8 cellular contexts compared by ENCODE assay signal in genomic region chr3:20185364-20185732, GRCh38. TPM values are rescaled to one million over a fixed set of nuclear protein-coding genes. Genes with fewer than 3 reads are reported as not detected.
DNase-seq lines count a peak whose midpoint lies in the region; ATAC-seq, FAIRE-seq and TF ChIP-seq lines count a peak whose summit lies in the region.

No MANE protein-coding gene starts in this region.

- CTCF ChIA-PET in PC-9 (lab: Charles Lee), result interaction anchor here (0.6 kb wide), 1 partner anchor 1038 kb away, joined by 5 read pairs; no protein-coding TSS in a partner anchor
- CTCF ChIA-PET in endothelial cell of umbilical vein (lab: Charles Lee), result no interaction called here

- ATAC-seq in activated naive CD8-positive, alpha-beta T cell treated with anti-CD3 and anti-CD28 coated beads, Interleukin-2, amount 10 ng/mL, durations not matched to agents 7 days and 5 days (ENCODE audit: low read depth), result peak; percentile 16
- peak; percentile 10 for ATAC-seq in HG02610 (IDR thresholded peaks at IDR 0.05; ENCODE audit: unreplicated experiment)
- no peak for ATAC-seq in stimulated activated memory B cell treated with anti-CD40 and anti-IgM and Interleukin-4, amounts not matched to agents 10 μg/mL and 1 μg/mL and 100 μg/mL, for 72 hours

- no peaks in the 10 kb centered on the region for H4K20me1 ChIP-seq in PC-9 (ENCODE audit: insufficient read depth)
- no peaks in the 10 kb centered on the region for H4K20me1 ChIP-seq in endothelial cell of umbilical vein (replicated peaks; ENCODE audit: control insufficient read depth, extremely low read depth, insufficient read depth, low read length)

- H3K9ac ChIP-seq in endothelial cell of umbilical vein (replicated peaks; ENCODE audit: extremely low read depth, insufficient read depth, low read length), result peak overlapping the region; percentile 96
- H3K9ac ChIP-seq in parathyroid adenoma, result no peak overlapping the region

- peaks cover 29% of the 10 kb centered on the region for H3K79me2 ChIP-seq in PC-9 (ENCODE audit: low read depth)
- peaks cover 24% of the 10 kb centered on the region for H3K79me2 ChIP-seq in endothelial cell of umbilical vein (ENCODE audit: control insufficient read depth, insufficient read depth, low read length)
- no peaks in the 10 kb centered on the region for H3K79me2 ChIP-seq in parathyroid adenoma

- no peak overlapping the region for H3K4me3 Mint-ChIP-seq in activated naive CD8-positive, alpha-beta T cell treated with anti-CD3 and anti-CD28 coated beads, Interleukin-2, amount 10 ng/mL, durations not matched to agents 7 days and 5 days
- H3K4me3 Mint-ChIP-seq in activated naive CD8-positive, alpha-beta T cell treated with anti-CD3 and anti-CD28 coated beads for 36 hours, result no peak overlapping the region
- no peak overlapping the region for H3K4me3 Mint-ChIP-seq in stimulated activated memory B cell treated with anti-CD40 and anti-IgM and Interleukin-4, amounts not matched to agents 10 μg/mL and 1 μg/mL and 100 μg/mL, for 72 hours

- intact Hi-C loops in PC-9 (cut with micrococcal nuclease; ENCODE audit: unreplicated experiment), result loop anchor here (1.0 to 10.0 kb wide), 2 partner anchors 131 to 241 kb away; partner anchors contain the start of gene RAB5A
- intact Hi-C loops in endothelial cell of umbilical vein (cut with micrococcal nuclease), result no loop called here

- H2AFZ ChIP-seq in PC-9 (peak overlapping the region; percentile 96), endothelial cell of umbilical vein (ENCODE audit: low read depth, low read length) (peak overlapping the region; percentile 97), parathyroid adenoma (peak overlapping the region; percentile 87)

- no peak for TF ChIP-seq POLR2A in endothelial cell of umbilical vein (IDR thresholded peaks at IDR 0.05; ENCODE audit: low read depth, low read length)

- H3K27ac ChIP-seq in PC-9, result peak overlapping the region; percentile 88
- peak overlapping the region; percentile 48 for H3K27ac ChIP-seq in endothelial cell of umbilical vein (ENCODE audit: insufficient read depth, low read depth, low read length)
- no peak overlapping the region for H3K27ac ChIP-seq in parathyroid adenoma

- H3K4me3 ChIP-seq in PC-9 (peak overlapping the region; percentile 93), endothelial cell of umbilical vein (replicated peaks in 1 of 3; ENCODE audit: insufficient read depth in 1 of 3, low read depth in 1 of 3, low read length in 3 of 3) (peak overlapping the region; percentile 75 to 93 (median 91)), parathyroid adenoma (ENCODE audit: low read depth, low read length) (peak overlapping the region; percentile 97)

- no peak overlapping the region for H3K27ac Mint-ChIP-seq in activated naive CD8-positive, alpha-beta T cell treated with anti-CD3 and anti-CD28 coated beads, Interleukin-2, amount 10 ng/mL, durations not matched to agents 7 days and 5 days
- H3K27ac Mint-ChIP-seq in activated naive CD8-positive, alpha-beta T cell treated with anti-CD3 and anti-CD28 coated beads for 36 hours, result no peak overlapping the region
- no peak overlapping the region for H3K27ac Mint-ChIP-seq in stimulated activated memory B cell treated with anti-CD40 and anti-IgM and Interleukin-4, amounts not matched to agents 10 μg/mL and 1 μg/mL and 100 μg/mL, for 72 hours

- H3K9me3 ChIP-seq in PC-9 (ENCODE audit: insufficient read depth, low read depth), result no peaks in the 10 kb centered on the region
- no peaks in the 10 kb centered on the region for H3K9me3 ChIP-seq in endothelial cell of umbilical vein (replicated peaks; ENCODE audit: control insufficient read depth, insufficient read depth, low read length)
- H3K9me3 ChIP-seq in parathyroid adenoma (ENCODE audit: control insufficient read depth, low read length), result no peaks in the 10 kb centered on the region

- H3K9me1 ChIP-seq in endothelial cell of umbilical vein (replicated peaks; ENCODE audit: control insufficient read depth, extremely low read depth, insufficient read depth, low read length), result no peaks in the 10 kb centered on the region

- TF ChIP-seq CTCF in PC-9 (conservative IDR thresholded peaks at IDR 0.05), result no peak
- TF ChIP-seq CTCF in endothelial cell of umbilical vein (IDR thresholded peaks at IDR 0.05; ENCODE audit: extremely low read depth in 1 of 2, insufficient read depth in 1 of 2, low read depth in 1 of 2, low read length in 2 of 2), result no peak
- no peak for TF ChIP-seq CTCF in parathyroid adenoma (IDR thresholded peaks at IDR 0.05)

- no peaks in the 10 kb centered on the region for H3K27me3 Mint-ChIP-seq in activated naive CD8-positive, alpha-beta T cell treated with anti-CD3 and anti-CD28 coated beads, Interleukin-2, amount 10 ng/mL, durations not matched to agents 7 days and 5 days
- H3K27me3 Mint-ChIP-seq in activated naive CD8-positive, alpha-beta T cell treated with anti-CD3 and anti-CD28 coated beads for 36 hours, result no peaks in the 10 kb centered on the region
- H3K27me3 Mint-ChIP-seq in stimulated activated memory B cell treated with anti-CD40 and anti-IgM and Interleukin-4, amounts not matched to agents 10 μg/mL and 1 μg/mL and 100 μg/mL, for 72 hours, result no peaks in the 10 kb centered on the region

- H3K4me1 ChIP-seq in PC-9 (replicated peaks; ENCODE audit: insufficient read depth) (peaks cover 27% of the 10 kb centered on the region), endothelial cell of umbilical vein (ENCODE audit: control insufficient read depth, extremely low read depth, insufficient read depth, low read length) (peaks cover 21% of the 10 kb centered on the region), parathyroid adenoma (peaks cover 12% of the 10 kb centered on the region)

- peaks cover 9% of the 10 kb centered on the region for H3K4me1 Mint-ChIP-seq in activated naive CD8-positive, alpha-beta T cell treated with anti-CD3 and anti-CD28 coated beads, Interleukin-2, amount 10 ng/mL, durations not matched to agents 7 days and 5 days
- peaks cover 1% of the 10 kb centered on the region for H3K4me1 Mint-ChIP-seq in activated naive CD8-positive, alpha-beta T cell treated with anti-CD3 and anti-CD28 coated beads for 36 hours
- H3K4me1 Mint-ChIP-seq in stimulated activated memory B cell treated with anti-CD40 and anti-IgM and Interleukin-4, amounts not matched to agents 10 μg/mL and 1 μg/mL and 100 μg/mL, for 72 hours, result no peaks in the 10 kb centered on the region

- H3K9me3 Mint-ChIP-seq in activated naive CD8-positive, alpha-beta T cell treated with anti-CD3 and anti-CD28 coated beads, Interleukin-2, amount 10 ng/mL, durations not matched to agents 7 days and 5 days, result no peaks in the 10 kb centered on the region
- no peaks in the 10 kb centered on the region for H3K9me3 Mint-ChIP-seq in activated naive CD8-positive, alpha-beta T cell treated with anti-CD3 and anti-CD28 coated beads for 36 hours
- H3K9me3 Mint-ChIP-seq in stimulated activated memory B cell treated with anti-CD40 and anti-IgM and Interleukin-4, amounts not matched to agents 10 μg/mL and 1 μg/mL and 100 μg/mL, for 72 hours, result no peaks in the 10 kb centered on the region

- POLR2A ChIA-PET in activated naive CD8-positive, alpha-beta T cell treated with anti-CD3 and anti-CD28 coated beads, Interleukin-2, amount 10 ng/mL, durations not matched to agents 7 days and 5 days (lab: Charles Lee), result interaction anchor here (1.0 to 5.3 kb wide), 6 partner anchors 14 to 238 kb away, joined by 3 to 44 read pairs (median 7); partner anchors contain the start of gene KAT2B
- POLR2A ChIA-PET in PC-9 (lab: Charles Lee; ENCODE audit: unreplicated experiment), result no interaction called here
- POLR2A ChIA-PET in endothelial cell of umbilical vein (lab: Charles Lee), result no interaction called here

- peaks cover 24% of the 10 kb centered on the region for H3K36me3 Mint-ChIP-seq in activated naive CD8-positive, alpha-beta T cell treated with anti-CD3 and anti-CD28 coated beads, Interleukin-2, amount 10 ng/mL, durations not matched to agents 7 days and 5 days
- H3K36me3 Mint-ChIP-seq in activated naive CD8-positive, alpha-beta T cell treated with anti-CD3 and anti-CD28 coated beads for 36 hours, result peaks cover 16% of the 10 kb centered on the region
- peaks cover 2% of the 10 kb centered on the region for H3K36me3 Mint-ChIP-seq in stimulated activated memory B cell treated with anti-CD40 and anti-IgM and Interleukin-4, amounts not matched to agents 10 μg/mL and 1 μg/mL and 100 μg/mL, for 72 hours

- H3K36me3 ChIP-seq in PC-9 (ENCODE audit: low read depth), result no peaks in the 10 kb centered on the region
- H3K36me3 ChIP-seq in endothelial cell of umbilical vein (ENCODE audit: control insufficient read depth in 2 of 2, extremely low read depth in 1 of 2, insufficient read depth in 2 of 2, low read length in 2 of 2), result peaks cover 0 to 2% of the 10 kb centered on the region in 2 experiments
- H3K36me3 ChIP-seq in parathyroid adenoma (ENCODE audit: control insufficient read depth, insufficient read depth, low read length), result no peaks in the 10 kb centered on the region

- DNase-seq in activated naive CD8-positive, alpha-beta T cell treated with anti-CD3 and anti-CD28 coated beads, Interleukin-2, amount 10 ng/mL, durations not matched to agents 7 days and 5 days, result peak; percentile 47
- DNase-seq in activated naive CD8-positive, alpha-beta T cell treated with anti-CD3 and anti-CD28 coated beads for 36 hours, result no peak
- DNase-seq in PC-9, result peak in 1 of 2 experiments; percentile 10
- peak; percentile 43 for DNase-seq in endothelial cell of umbilical vein (ENCODE audit: low read depth, low spot score)
- no peak for DNase-seq in NCI-H226

- H3K27me3 ChIP-seq in PC-9 (ENCODE audit: insufficient read depth, low read depth) (no peaks in the 10 kb centered on the region), endothelial cell of umbilical vein (ENCODE audit: control insufficient read depth in 2 of 2, insufficient read depth in 2 of 2, low read length in 2 of 2) (no peaks in the 10 kb centered on the region), parathyroid adenoma (ENCODE audit: control insufficient read depth, insufficient read depth, low read length) (no peaks in the 10 kb centered on the region)

- H3K9me2 ChIP-seq in PC-9 (ENCODE audit: insufficient read depth), result no peaks in the 10 kb centered on the region

- peaks cover 11% of the 10 kb centered on the region for H3F3A ChIP-seq in PC-9 (ENCODE audit: insufficient read depth, low read depth)

- BruUV-seq in PC-9 (replicated peaks; lab: Mats Ljungman, UMichigan) (no TSS peak), endothelial cell of umbilical vein (replicated peaks; lab: Mats Ljungman, UMichigan) (no TSS peak)

- peak; percentile 8 for FAIRE-seq in endothelial cell of umbilical vein (lab: Jason Lieb, UNC)

- H3K4me2 ChIP-seq in PC-9, result peak overlapping the region; percentile 92
- H3K4me2 ChIP-seq in endothelial cell of umbilical vein (ENCODE audit: insufficient read depth, low read length), result peak overlapping the region; percentile 90
- H3K4me2 ChIP-seq in parathyroid adenoma (ENCODE audit: low read length), result peak overlapping the region; percentile 94

- dilution Hi-C loops in endothelial cell of umbilical vein (cut with MboI; ENCODE audit: extremely low pct_ligation_motif_present, low sequenced_read_pairs), result no loop called here

RNA-seq across cellular contexts. Expression of gene SGO1, which starts 0.7 kb away (rescaled TPM):
- total RNA-seq in activated naive CD8-positive, alpha-beta T cell treated with anti-CD3 and anti-CD28 coated beads, Interleukin-2, amount 10 ng/mL, durations not matched to agents 7 days and 5 days, result 10 to 100 TPM; 28.8 to 34.5 TPM
- total RNA-seq in activated naive CD8-positive, alpha-beta T cell treated with anti-CD3 and anti-CD28 coated beads for 36 hours, result 10 to 100 TPM; 25.6 to 26.8 TPM
- total RNA-seq in PC-9 (2021) (18.3 and 26.3 TPM in 2 replicates), endothelial cell of umbilical vein (15.5 and 21.7 TPM in 2 replicates)
- polyA plus RNA-seq in endothelial cell of umbilical vein, result 2.0 and 3.0 TPM in 2 replicates
- 4.4 and 4.7 TPM in 2 replicates for polyA plus RNA-seq in endothelial cell of umbilical vein (2011; cell fraction: cytosol; rRNA removed)
- polyA plus RNA-seq in endothelial cell of umbilical vein (2011; cell fraction: nucleus; rRNA removed), result 3.4 and 4.2 TPM in 2 replicates
- polyA plus RNA-seq in endothelial cell of umbilical vein (2012), result 3.9 and 9.8 TPM in 2 replicates
- polyA minus RNA-seq in endothelial cell of umbilical vein, result 1.9 and 2.7 TPM in 2 replicates
- 11.2 TPM for polyA minus RNA-seq in endothelial cell of umbilical vein (2011; cell fraction: cytosol; rRNA and poly(A)+ RNA removed)
- polyA minus RNA-seq in endothelial cell of umbilical vein (2011; cell fraction: nucleus; rRNA and poly(A)+ RNA removed), result 3.2 and 6.3 TPM in 2 replicates

Comparison
In these comparisons a context has a peak if more than half of its experiments do, and no peak if none do; other contexts are left out.
1. DNase-seq: peak in activated naive CD8-positive, alpha-beta T cell treated with anti-CD3 and anti-CD28 coated beads, Interleukin-2, amount 10 ng/mL, durations not matched to agents 7 days and 5 days (single experiment) and endothelial cell of umbilical vein (single experiment); none in activated naive CD8-positive, alpha-beta T cell treated with anti-CD3 and anti-CD28 coated beads for 36 hours (single experiment) and NCI-H226 (single experiment).
2. Peak in every context shown above with its lines, with median percentiles within 50 percentile points of each other: H2AFZ ChIP-seq, H3K4me2 ChIP-seq and H3K4me3 ChIP-seq.